ENCODE assay signal across 8 cellular contexts in genomic region chr10:125989791-125990190, GRCh38.
"Had no signal": no experiment of that assay in that cellular context is flagged by ENCODE, and none has a peak within 500 bp of the region (broad histone marks: within the 10 kb centered on the region; RNA-seq: fewer than 3 reads in every experiment).

No MANE protein-coding gene starts in this region.

- H3K9me3 ChIP-seq: HAP-1 had no signal

- DNase-seq: GM23248, GOT3, H7, H9, HCEC 1CT, HFFc6 had no signal

- H3K4me1 Mint-ChIP-seq: GM23338 had no signal

- H3K27ac ChIP-seq: GM23248 had no signal

- H3K9ac ChIP-seq: GM23248 had no signal

- H3K4me2 ChIP-seq: GM23338 had no signal

- H3K4me3 Mint-ChIP-seq: GM23338, H9, HFFc6 had no signal

- H3K9me3 Mint-ChIP-seq: HFFc6 had no signal

- H3K4me3 ChIP-seq: GM23248, GM23338, HAP-1 had no signal

- H3K27ac Mint-ChIP-seq: GM23338, H9, HFFc6 had no signal

- H3K36me3 ChIP-seq: HAP-1 had no signal

- H2AFZ ChIP-seq: GM23248, GM23338 had no signal
